15 cellular contexts compared by ENCODE assay signal in genomic region chr4:156347412-156348075, GRCh38.
DNase-seq lines count a peak whose midpoint lies in the region; ATAC-seq and TF ChIP-seq lines count a peak whose summit lies in the region.
"Had no signal": no experiment of that assay in that cellular context is flagged by ENCODE, and none has a peak within 500 bp of the region (broad histone marks: within the 10 kb centered on the region; RNA-seq: fewer than 3 reads in every experiment).

No MANE protein-coding gene starts in this region.

- CTCF ChIA-PET in PC-9 (lab: Charles Lee) = no interaction called here

- no peak overlapping the region for H2AFZ ChIP-seq in GM23248
- no peak overlapping the region for H2AFZ ChIP-seq in PC-9

- H3K27ac Mint-ChIP-seq in nephron progenitor cell = peak overlapping the region; percentile 94
- H3K27ac Mint-ChIP-seq: stimulated activated naive CD8-positive, alpha-beta T cell treated with anti-CD3 and anti-CD28 coated beads, Interleukin-15, Interleukin-2, amounts not matched to agents 100 ng/mL and 50 ng/mL, for 24 hours had no signal

- no peaks in the 10 kb centered on the region for H3K36me3 ChIP-seq in GM23248 (ENCODE audit: low read depth)
- H3K36me3 ChIP-seq in PC-9 (ENCODE audit: low read depth) = no peaks in the 10 kb centered on the region
- no peaks in the 10 kb centered on the region for H3K36me3 ChIP-seq in adrenal gland (replicated peaks in 1 of 2)

- H3K9me3 Mint-ChIP-seq in nephron progenitor cell = peaks cover 4% of the 10 kb centered on the region
- H3K9me3 Mint-ChIP-seq: stimulated activated naive CD8-positive, alpha-beta T cell treated with anti-CD3 and anti-CD28 coated beads, Interleukin-15, Interleukin-2, amounts not matched to agents 100 ng/mL and 50 ng/mL, for 24 hours had no signal

- H3K27me3 Mint-ChIP-seq in nephron progenitor cell (ENCODE audit: low read depth, poor library complexity) = no peaks in the 10 kb centered on the region
- H3K27me3 Mint-ChIP-seq: stimulated activated naive CD8-positive, alpha-beta T cell treated with anti-CD3 and anti-CD28 coated beads, Interleukin-15, Interleukin-2, amounts not matched to agents 100 ng/mL and 50 ng/mL, for 24 hours had no signal

- no peak overlapping the region for H3K4me3 ChIP-seq in GM23248
- H3K4me3 ChIP-seq in PC-9 = no peak overlapping the region
- no peak overlapping the region for H3K4me3 ChIP-seq in adrenal gland
- H3K4me3 ChIP-seq: SK-N-MC had no signal

- BruUV-seq in PC-9 (replicated peaks; lab: Mats Ljungman, UMichigan) = no TSS peak

- H4K20me1 ChIP-seq in GM23248 (ENCODE audit: insufficient read depth) = no peaks in the 10 kb centered on the region
- no peaks in the 10 kb centered on the region for H4K20me1 ChIP-seq in PC-9 (ENCODE audit: insufficient read depth)

- H3K9me3 ChIP-seq in GM23248 (ENCODE audit: low read depth) (no peaks in the 10 kb centered on the region), PC-9 (ENCODE audit: insufficient read depth, low read depth) (no peaks in the 10 kb centered on the region), adrenal gland (replicated peaks in 1 of 3) (no peaks in the 10 kb centered on the region)

- intact Hi-C loops in PC-9 (cut with micrococcal nuclease; ENCODE audit: unreplicated experiment) (no loop called here), adrenal gland (cut with DNase I) (no loop called here)

- H3K4me1 ChIP-seq in GM23248 (ENCODE audit: insufficient read depth) (peaks cover 13% of the 10 kb centered on the region), PC-9 (replicated peaks; ENCODE audit: insufficient read depth) (peaks cover 17% of the 10 kb centered on the region), adrenal gland (replicated peaks in 1 of 2) (no peaks in the 10 kb centered on the region)

- POLR2A ChIA-PET in PC-9 (lab: Charles Lee; ENCODE audit: unreplicated experiment) = interaction anchor here (0.6 kb wide), 1 partner anchor 394 kb away, joined by 4 read pairs; the partner anchor contains the start of gene CTSO

- no peak for TF ChIP-seq CTCF in PC-9 (conservative IDR thresholded peaks at IDR 0.05)
- TF ChIP-seq CTCF in nephron progenitor cell (IDR thresholded peaks at IDR 0.05) = no peak
- no peak for TF ChIP-seq CTCF in adrenal gland (IDR thresholded peaks at IDR 0.05)

- H3F3A ChIP-seq in GM23248 (ENCODE audit: insufficient read depth) (no peaks in the 10 kb centered on the region), PC-9 (ENCODE audit: insufficient read depth, low read depth) (peaks cover 10% of the 10 kb centered on the region; the same call in 1 of the 2 replicates)

- no peak overlapping the region for H3K9ac ChIP-seq in GM23248

- in situ Hi-C loops in GM23248 (cut with MboI) = no loop called here

- H3K79me2 ChIP-seq in GM23248 (ENCODE audit: insufficient read depth) (no peaks in the 10 kb centered on the region), PC-9 (ENCODE audit: low read depth) (no peaks in the 10 kb centered on the region)

- ATAC-seq in GM18520 (IDR thresholded peaks at IDR 0.05; ENCODE audit: unreplicated experiment) (no peak), HG03469 (IDR thresholded peaks at IDR 0.05; ENCODE audit: unreplicated experiment) (no peak)

- DNase-seq in GM23248 (peak; percentile 50), PC-9 (peak; percentile 15 to 53), epithelial cell of prostate (ENCODE audit: low read depth, low spot score) (no peak), nephron progenitor cell (no peak), adrenal gland (no peak), hippocampal formation (lab: John Stamatoyannopoulos, UW) (no peak)
- DNase-seq: activated T-cell treated with anti-CD3 and anti-CD28 coated beads, Interleukin-2, amount 50 U/mL, for 1 hour; anterior cingulate cortex; NCI-H1417 treated with DMSO at 0.1 percent for 48 hours; NCI-H526 treated with DMSO at 0.1 percent for 48 hours had no signal

- H3K9me2 ChIP-seq in GM23248 (ENCODE audit: insufficient read depth) = no peaks in the 10 kb centered on the region
- H3K9me2 ChIP-seq in PC-9 (ENCODE audit: insufficient read depth) = no peaks in the 10 kb centered on the region

- TF ChIP-seq POLR2A in adrenal gland (IDR thresholded peaks at IDR 0.05) = no peak

- H3K4me2 ChIP-seq in GM23248 (ENCODE audit: unreplicated experiment) (no peak overlapping the region), PC-9 (peak overlapping the region; percentile 28; the same call in 1 of the 2 replicates)

- no peak overlapping the region for H3K4me3 Mint-ChIP-seq in nephron progenitor cell
- H3K4me3 Mint-ChIP-seq: stimulated activated naive CD8-positive, alpha-beta T cell treated with anti-CD3 and anti-CD28 coated beads, Interleukin-15, Interleukin-2, amounts not matched to agents 100 ng/mL and 50 ng/mL, for 24 hours had no signal

- no peaks in the 10 kb centered on the region for H3K36me3 Mint-ChIP-seq in nephron progenitor cell (ENCODE audit: low read depth)

- H3K4me1 Mint-ChIP-seq in nephron progenitor cell = peaks cover 11% of the 10 kb centered on the region

- H3K27ac ChIP-seq in GM23248 (no peak overlapping the region), PC-9 (peak overlapping the region; percentile 60), epithelial cell of prostate (peak overlapping the region; percentile 11), adrenal gland (no peak overlapping the region)
- H3K27ac ChIP-seq: C4-2B, SK-N-MC had no signal

- H3K27me3 ChIP-seq in GM23248 (replicated peaks; ENCODE audit: insufficient read depth) (no peaks in the 10 kb centered on the region), PC-9 (ENCODE audit: insufficient read depth, low read depth) (no peaks in the 10 kb centered on the region), adrenal gland (no peaks in the 10 kb centered on the region)

Comparison
In these comparisons a context has a peak if more than half of its experiments do, and no peak if none do; other contexts are left out.
1. DNase-seq: peak in GM23248 (single experiment) and PC-9 (2 of 2); none in epithelial cell of prostate (single experiment), nephron progenitor cell (single experiment), adrenal gland (0 of 7) and hippocampal formation (0 of 2).
2. H3K27ac ChIP-seq: peak in PC-9 (single experiment) and epithelial cell of prostate (single experiment); none in GM23248 (single experiment) and adrenal gland (0 of 5).